Comparison of ENCODE assay signal across 11 cellular contexts in the genomic region with DNA sequence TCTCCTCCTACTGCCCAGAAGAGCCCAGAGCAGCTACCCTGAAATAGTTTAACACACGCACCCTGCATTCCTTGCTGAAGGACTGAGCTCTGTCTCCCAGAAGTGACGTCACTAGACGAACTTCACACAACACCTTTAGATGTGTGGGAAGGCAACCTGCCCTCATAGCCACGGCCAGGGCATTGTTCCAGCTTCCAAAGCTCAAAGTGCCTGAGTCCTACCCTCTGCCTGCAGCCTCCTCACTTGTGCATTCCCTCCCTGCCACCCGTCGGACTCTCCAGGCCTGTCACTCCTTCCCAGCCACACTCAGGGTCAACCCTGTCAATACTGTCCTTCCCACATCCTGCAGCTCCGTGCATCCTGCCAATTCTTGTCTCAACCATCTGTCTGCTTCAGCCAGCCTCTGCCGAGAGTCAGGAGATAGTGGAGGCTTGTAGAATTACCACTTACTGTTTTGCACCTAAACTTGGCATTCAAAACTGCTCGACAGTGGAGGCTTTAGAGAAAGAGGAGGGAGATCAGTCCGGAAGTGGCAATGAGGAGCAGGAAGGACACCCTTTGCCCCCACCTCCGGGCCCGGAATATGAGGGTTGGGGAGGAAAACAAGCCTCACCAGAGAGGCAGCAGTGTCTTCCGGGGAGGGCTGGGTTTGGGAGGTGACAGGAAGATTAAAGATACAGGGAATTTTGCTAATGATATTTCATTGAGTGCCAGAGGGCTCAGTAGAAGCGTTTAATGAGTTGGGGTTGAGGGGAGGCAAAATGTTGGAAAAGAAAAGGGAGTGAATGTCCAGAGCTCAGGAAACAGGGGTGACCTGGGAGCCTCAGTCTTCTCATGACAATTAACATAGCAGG.
DNase-seq lines count a peak whose midpoint lies in the region; ATAC-seq and TF ChIP-seq lines count a peak whose summit lies in the region.
"Had no signal": no experiment of that assay in that cellular context is flagged by ENCODE, and none has a peak within 500 bp of the region (broad histone marks: within the 10 kb centered on the region; RNA-seq: fewer than 3 reads in every experiment).

No MANE protein-coding gene starts in this region.

- H3K9me3 Mint-ChIP-seq in activated CD4-positive, alpha-beta T cell treated with anti-CD3 and anti-CD28 coated beads for 36 hours (ENCODE audit: low read depth), result no peaks in the 10 kb centered on the region
- peaks cover 28% of the 10 kb centered on the region for H3K9me3 Mint-ChIP-seq in WTC11

- peak overlapping the region; percentile 6 to 79 (median 58) for H3K27ac ChIP-seq in spleen
- H3K27ac ChIP-seq: esophagus muscularis mucosa had no signal

- H3K4me1 Mint-ChIP-seq in activated CD4-positive, alpha-beta T cell treated with anti-CD3 and anti-CD28 coated beads for 36 hours, result no peaks in the 10 kb centered on the region
- no peaks in the 10 kb centered on the region for H3K4me1 Mint-ChIP-seq in WTC11

- no peaks in the 10 kb centered on the region for H3K27me3 Mint-ChIP-seq in activated CD4-positive, alpha-beta T cell treated with anti-CD3 and anti-CD28 coated beads for 36 hours
- H3K27me3 Mint-ChIP-seq in WTC11 (ENCODE audit: low read depth), result peaks cover 3% of the 10 kb centered on the region; the same call in 1 of the 2 replicates

- peak overlapping the region; percentile 44 for H3K27ac Mint-ChIP-seq in activated CD4-positive, alpha-beta T cell treated with anti-CD3 and anti-CD28 coated beads for 36 hours
- H3K27ac Mint-ChIP-seq in WTC11, result peak overlapping the region; percentile 51; the same call in 1 of the 2 replicates

- POLR2A ChIA-PET in activated CD4-positive, alpha-beta T cell treated with anti-CD3 and anti-CD28 coated beads for 36 hours (lab: Charles Lee), result no interaction called here
- POLR2A ChIA-PET in WTC11 (lab: Charles Lee), result no interaction called here

- H3K4me3 ChIP-seq in spleen, result peak overlapping the region in 1 of 8 donors; percentile 26
- H3K4me3 ChIP-seq: esophagus muscularis mucosa had no signal

- intact Hi-C loops in activated CD4-positive, alpha-beta T cell treated with anti-CD3 and anti-CD28 coated beads for 36 hours (cut with DNase I, micrococcal nuclease), result no loop called here
- intact Hi-C loops in left ventricle myocardium superior (cut with micrococcal nuclease) (no loop called here), spleen (cut with DNase I; ENCODE audit: low total_unique reads) (no loop called here), head of caudate nucleus (cut with DNase I) (no loop called here)

- 66 to 77% (median 74%) methylated on average over 14 of the region's 14 CpGs for WGBS in spleen, 5 donors

- H3K36me3 ChIP-seq in spleen, result peaks cover 0 to 97% (median 84%) of the 10 kb centered on the region in 6 donors

- CTCF ChIA-PET in activated CD4-positive, alpha-beta T cell treated with anti-CD3 and anti-CD28 coated beads for 36 hours (lab: Charles Lee), result interaction anchor here (1.0 kb wide), 1 partner anchor 49 kb away, joined by 3 read pairs; no protein-coding TSS in a partner anchor
- CTCF ChIA-PET in WTC11 (lab: Charles Lee), result no interaction called here

- no peak for DNase-seq in activated CD4-positive, alpha-beta T cell treated with anti-CD3 and anti-CD28 coated beads for 36 hours
- no peak for DNase-seq in activated CD4-positive, alpha-beta T cell treated with anti-CD3 and anti-CD28 coated beads for 4 hours
- DNase-seq in WTC11 (ENCODE audit: low spot score) (no peak), left ventricle myocardium superior (no peak), spleen (no peak), head of caudate nucleus (no peak), NCI-H774 (lab: John Stamatoyannopoulos, UW) (no peak)
- DNase-seq: activated T-cell treated with anti-CD3 and anti-CD28 coated beads, Interleukin-2, amount 50 U/mL, for 48 hours; NCI-H510A had no signal

- peaks cover 38% of the 10 kb centered on the region for H3K36me3 Mint-ChIP-seq in activated CD4-positive, alpha-beta T cell treated with anti-CD3 and anti-CD28 coated beads for 36 hours (ENCODE audit: low read depth)
- peaks cover 47% of the 10 kb centered on the region for H3K36me3 Mint-ChIP-seq in WTC11

- H3K27me3 ChIP-seq in spleen (replicated peaks in 1 of 7), result no peaks in the 10 kb centered on the region
- H3K27me3 ChIP-seq: esophagus muscularis mucosa had no signal

- no peak overlapping the region for H3K4me3 Mint-ChIP-seq in activated CD4-positive, alpha-beta T cell treated with anti-CD3 and anti-CD28 coated beads for 36 hours
- no peak overlapping the region for H3K4me3 Mint-ChIP-seq in WTC11

- ATAC-seq in activated CD4-positive, alpha-beta T cell treated with anti-CD3 and anti-CD28 coated beads for 36 hours, result no peak
- no peak for ATAC-seq in WTC11
- ATAC-seq in left ventricle myocardium superior, result peak; percentile 58
- no peak for ATAC-seq in GM19351 (IDR thresholded peaks at IDR 0.05; ENCODE audit: unreplicated experiment)

- no peak for TF ChIP-seq CTCF in WTC11 (IDR thresholded peaks at IDR 0.05)
- TF ChIP-seq CTCF in spleen (IDR thresholded peaks at IDR 0.05 in 8 of 11, conservative IDR thresholded peaks at IDR 0.05 in 3 of 11), result peak in 1 of 11 experiments; percentile 8

- no peaks in the 10 kb centered on the region for H3K9me3 ChIP-seq in spleen

- no peak for TF ChIP-seq POLR2A in spleen (IDR thresholded peaks at IDR 0.05)

- peaks cover 0 to 23% (median 14%) of the 10 kb centered on the region in 6 donors for H3K4me1 ChIP-seq in spleen
- H3K4me1 ChIP-seq: esophagus muscularis mucosa had no signal

TF ChIP-seq in WTC11, 78 proteins besides CTCF, POLR2A, EP300 and RAD21 (continues in another document):
- TF ChIP-seq ZNF121 (CRISPR knock-in tag; IDR thresholded peaks at IDR 0.05) (no peak), IRF2 (CRISPR knock-in tag; IDR thresholded peaks at IDR 0.05; ENCODE audit: borderline replicate concordance, low read depth) (no peak)
- TF ChIP-seq, protein P1, sequence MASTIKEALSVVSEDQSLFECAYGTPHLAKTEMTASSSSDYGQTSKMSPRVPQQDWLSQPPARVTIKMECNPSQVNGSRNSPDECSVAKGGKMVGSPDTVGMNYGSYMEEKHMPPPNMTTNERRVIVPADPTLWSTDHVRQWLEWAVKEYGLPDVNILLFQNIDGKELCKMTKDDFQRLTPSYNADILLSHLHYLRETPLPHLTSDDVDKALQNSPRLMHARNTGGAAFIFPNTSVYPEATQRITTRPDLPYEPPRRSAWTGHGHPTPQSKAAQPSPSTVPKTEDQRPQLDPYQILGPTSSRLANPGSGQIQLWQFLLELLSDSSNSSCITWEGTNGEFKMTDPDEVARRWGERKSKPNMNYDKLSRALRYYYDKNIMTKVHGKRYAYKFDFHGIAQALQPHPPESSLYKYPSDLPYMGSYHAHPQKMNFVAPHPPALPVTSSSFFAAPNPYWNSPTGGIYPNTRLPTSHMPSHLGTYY (CRISPR knock-in tag; IDR thresholded peaks at IDR 0.05), result no peak
- TF ChIP-seq, protein P2, sequence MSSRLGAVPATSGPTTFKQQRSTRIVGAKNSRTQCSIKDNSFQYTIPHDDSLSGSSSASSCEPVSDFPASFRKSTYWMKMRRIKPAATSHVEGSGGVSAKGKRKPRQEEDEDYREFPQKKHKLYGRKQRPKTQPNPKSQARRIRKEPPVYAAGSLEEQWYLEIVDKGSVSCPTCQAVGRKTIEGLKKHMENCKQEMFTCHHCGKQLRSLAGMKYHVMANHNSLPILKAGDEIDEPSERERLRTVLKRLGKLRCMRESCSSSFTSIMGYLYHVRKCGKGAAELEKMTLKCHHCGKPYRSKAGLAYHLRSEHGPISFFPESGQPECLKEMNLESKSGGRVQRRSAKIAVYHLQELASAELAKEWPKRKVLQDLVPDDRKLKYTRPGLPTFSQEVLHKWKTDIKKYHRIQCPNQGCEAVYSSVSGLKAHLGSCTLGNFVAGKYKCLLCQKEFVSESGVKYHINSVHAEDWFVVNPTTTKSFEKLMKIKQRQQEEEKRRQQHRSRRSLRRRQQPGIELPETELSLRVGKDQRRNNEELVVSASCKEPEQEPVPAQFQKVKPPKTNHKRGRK (CRISPR knock-in tag; IDR thresholded peaks at IDR 0.05; ENCODE audit: borderline replicate concordance), result no peak
- TF ChIP-seq, protein P3, sequence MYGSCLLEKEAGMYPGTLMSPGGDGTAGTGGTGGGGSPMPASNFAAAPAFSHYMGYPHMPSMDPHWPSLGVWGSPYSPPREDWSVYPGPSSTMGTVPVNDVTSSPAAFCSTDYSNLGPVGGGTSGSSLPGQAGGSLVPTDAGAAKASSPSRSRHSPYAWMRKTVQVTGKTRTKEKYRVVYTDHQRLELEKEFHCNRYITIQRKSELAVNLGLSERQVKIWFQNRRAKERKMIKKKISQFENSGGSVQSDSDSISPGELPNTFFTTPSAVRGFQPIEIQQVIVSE (CRISPR knock-in tag; IDR thresholded peaks at IDR 0.05; ENCODE audit: borderline replicate concordance), result no peak
- TF ChIP-seq, protein P4, sequence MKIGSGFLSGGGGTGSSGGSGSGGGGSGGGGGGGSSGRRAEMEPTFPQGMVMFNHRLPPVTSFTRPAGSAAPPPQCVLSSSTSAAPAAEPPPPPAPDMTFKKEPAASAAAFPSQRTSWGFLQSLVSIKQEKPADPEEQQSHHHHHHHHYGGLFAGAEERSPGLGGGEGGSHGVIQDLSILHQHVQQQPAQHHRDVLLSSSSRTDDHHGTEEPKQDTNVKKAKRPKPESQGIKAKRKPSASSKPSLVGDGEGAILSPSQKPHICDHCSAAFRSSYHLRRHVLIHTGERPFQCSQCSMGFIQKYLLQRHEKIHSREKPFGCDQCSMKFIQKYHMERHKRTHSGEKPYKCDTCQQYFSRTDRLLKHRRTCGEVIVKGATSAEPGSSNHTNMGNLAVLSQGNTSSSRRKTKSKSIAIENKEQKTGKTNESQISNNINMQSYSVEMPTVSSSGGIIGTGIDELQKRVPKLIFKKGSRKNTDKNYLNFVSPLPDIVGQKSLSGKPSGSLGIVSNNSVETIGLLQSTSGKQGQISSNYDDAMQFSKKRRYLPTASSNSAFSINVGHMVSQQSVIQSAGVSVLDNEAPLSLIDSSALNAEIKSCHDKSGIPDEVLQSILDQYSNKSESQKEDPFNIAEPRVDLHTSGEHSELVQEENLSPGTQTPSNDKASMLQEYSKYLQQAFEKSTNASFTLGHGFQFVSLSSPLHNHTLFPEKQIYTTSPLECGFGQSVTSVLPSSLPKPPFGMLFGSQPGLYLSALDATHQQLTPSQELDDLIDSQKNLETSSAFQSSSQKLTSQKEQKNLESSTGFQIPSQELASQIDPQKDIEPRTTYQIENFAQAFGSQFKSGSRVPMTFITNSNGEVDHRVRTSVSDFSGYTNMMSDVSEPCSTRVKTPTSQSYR (CRISPR knock-in tag; IDR thresholded peaks at IDR 0.05), result no peak
